In the genomic region with DNA sequence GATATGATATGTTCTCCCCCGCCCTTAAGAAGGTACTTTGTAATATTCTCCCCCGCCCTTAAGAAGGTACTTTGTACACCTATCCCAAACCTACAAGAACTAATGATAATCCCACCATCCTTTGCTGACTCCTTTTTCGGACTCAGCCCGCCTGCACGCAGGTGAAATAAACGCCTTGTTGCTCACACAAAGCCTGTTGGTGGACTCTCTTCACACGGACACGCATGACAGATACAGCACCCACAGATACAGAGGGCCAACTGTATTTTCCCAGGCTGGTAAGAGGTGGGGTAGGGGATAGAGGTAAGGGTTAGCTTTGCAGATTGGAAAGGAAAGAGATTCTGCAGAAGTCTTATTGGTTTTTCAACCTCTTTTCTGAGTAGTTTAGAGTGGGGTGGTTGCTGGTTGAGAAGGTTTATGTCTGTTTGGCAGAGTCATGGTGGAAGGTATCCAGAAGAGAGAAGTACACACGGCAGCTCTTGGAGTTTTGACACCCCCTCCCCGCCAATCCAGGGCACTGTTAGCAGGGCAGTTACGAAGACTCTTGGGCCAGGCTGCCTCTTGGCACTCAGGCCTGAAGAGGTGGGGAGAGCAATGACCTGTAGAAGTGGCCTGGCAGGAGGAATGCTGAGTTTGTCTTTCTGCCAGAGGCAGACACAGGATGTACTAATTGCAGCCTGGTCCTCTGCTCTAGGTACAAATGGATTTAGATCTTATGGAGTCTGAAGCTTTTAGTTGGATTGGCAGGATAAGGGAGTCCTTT, we compare ENCODE assay signal across 14 cellular contexts.
"Had no signal": no experiment of that assay in that cellular context is flagged by ENCODE, and none has a peak within 500 bp of the region (broad histone marks: within the 10 kb centered on the region; RNA-seq: fewer than 3 reads in every experiment).

No MANE protein-coding gene starts in this region.

- H3K36me3 ChIP-seq: breast epithelium, suprapubic skin, upper lobe of left lung had no signal

- H3K9me3 ChIP-seq: breast epithelium, suprapubic skin, upper lobe of left lung had no signal

- H3K27ac Mint-ChIP-seq: activated CD4-positive, alpha-beta memory T cell treated with anti-CD3 and anti-CD28 coated beads for 36 hours; activated T-cell treated with anti-CD3 and anti-CD28 coated beads, Interleukin-2, amount 50 U/mL, for 72 hours; natural killer cell; progenitor cell of endocrine pancreas had no signal

- ATAC-seq: activated T-cell treated with anti-CD3 and anti-CD28 coated beads, Interleukin-2, amount 50 U/mL, for 72 hours; natural killer cell had no signal

- H3K4me3 ChIP-seq: breast epithelium, dorsolateral prefrontal cortex, suprapubic skin, upper lobe of left lung had no signal

- H3K4me3 Mint-ChIP-seq: activated CD4-positive, alpha-beta memory T cell treated with anti-CD3 and anti-CD28 coated beads for 36 hours; activated naive CD8-positive, alpha-beta T cell treated with anti-CD3 and anti-CD28 coated beads, Interleukin-2, amount 10 ng/mL, durations not matched to agents 7 days and 5 days; activated T-cell treated with anti-CD3 and anti-CD28 coated beads, Interleukin-2, amount 50 U/mL, for 72 hours; natural killer cell had no signal

- H3K4me1 ChIP-seq: breast epithelium, suprapubic skin had no signal

- H3K36me3 Mint-ChIP-seq: activated CD4-positive, alpha-beta memory T cell treated with anti-CD3 and anti-CD28 coated beads for 36 hours; natural killer cell had no signal

- DNase-seq: activated CD4-positive, alpha-beta memory T cell treated with anti-CD3 and anti-CD28 coated beads for 36 hours; activated gamma-delta T cell treated with Interleukin-2 at 50 U/mL for 16 hours; activated naive CD8-positive, alpha-beta T cell treated with anti-CD3 and anti-CD28 coated beads, Interleukin-2, amount 10 ng/mL, durations not matched to agents 7 days and 5 days; activated T-cell treated with anti-CD3 and anti-CD28 coated beads, Interleukin-2, amount 50 U/mL, for 72 hours; dorsolateral prefrontal cortex; glutamatergic neuron; natural killer cell; stimulated activated CD4-positive, alpha-beta T cell treated with anti-CD3 and anti-CD28 coated beads, Interleukin-12 subunit alpha, Interleukin-12 subunit beta, amount 100 ng/mL, for 4 hours; stimulated activated naive CD4-positive, alpha-beta T cell treated with Interleukin-2 at 50 U/mL for 16 hours; T-helper 9 cell had no signal

- H3K27me3 Mint-ChIP-seq: activated CD4-positive, alpha-beta memory T cell treated with anti-CD3 and anti-CD28 coated beads for 36 hours had no signal

- H3K9me3 Mint-ChIP-seq: activated CD4-positive, alpha-beta memory T cell treated with anti-CD3 and anti-CD28 coated beads for 36 hours; activated T-cell treated with anti-CD3 and anti-CD28 coated beads, Interleukin-2, amount 50 U/mL, for 72 hours; natural killer cell had no signal

- H3K27me3 ChIP-seq: breast epithelium, dorsolateral prefrontal cortex, suprapubic skin, upper lobe of left lung had no signal

- H3K27ac ChIP-seq: breast epithelium, dorsolateral prefrontal cortex, suprapubic skin, upper lobe of left lung had no signal
